In genomic region chr11:134973801-134974200, GRCh38 we compare ENCODE assay signal across 9 cellular contexts.
"Had no signal": no experiment of that assay in that cellular context is flagged by ENCODE, and none has a peak within 500 bp of the region (broad histone marks: within the 10 kb centered on the region; RNA-seq: fewer than 3 reads in every experiment).

No MANE protein-coding gene starts in this region.

- H3K9me3 ChIP-seq: HAP-1 had no signal

- H3K4me3 Mint-ChIP-seq: GM23338, H9, HFFc6 had no signal

- H3K4me1 ChIP-seq: HAP-1 had no signal

- H3K4me3 ChIP-seq: GM23248, GM23338, HAP-1 had no signal

- H3K9me3 Mint-ChIP-seq: GM23338, H9 had no signal

- DNase-seq: GM23248, GOT3, H7, H9, HCEC 1CT, HFFc6 had no signal

- ATAC-seq: GM23338, HCT116 had no signal

- H3K27ac Mint-ChIP-seq: GM23338, HFFc6 had no signal

- H3K27ac ChIP-seq: GM23248 had no signal

- H3K36me3 ChIP-seq: HAP-1 had no signal
